In genomic region chr3:50419595-50419994, GRCh38 we compare ENCODE assay signal across 17 cellular contexts.
DNase-seq lines count a peak whose midpoint lies in the region; TF ChIP-seq lines count a peak whose summit lies in the region.
"Had no signal": no experiment of that assay in that cellular context is flagged by ENCODE, and none has a peak within 500 bp of the region (broad histone marks: within the 10 kb centered on the region; RNA-seq: fewer than 3 reads in every experiment).

No MANE protein-coding gene starts in this region.

- no peaks in the 10 kb centered on the region for H3K4me1 ChIP-seq in MM.1S (ENCODE audit: low read length)
- H3K4me1 ChIP-seq: HAP-1 had no signal

- H3K9me3 ChIP-seq in MM.1S (replicated peaks; ENCODE audit: insufficient read depth, low read length): no peaks in the 10 kb centered on the region
- H3K9me3 ChIP-seq: BE2C, HAP-1 had no signal

- TF ChIP-seq CTCF in MM.1S (IDR thresholded peaks at IDR 0.05; ENCODE audit: low read length) (0 out of 2 replicates have a peak, but pooled peaks have one; percentile 6), GM10266 (IDR thresholded peaks at IDR 0.05; ENCODE audit: control insufficient read depth, insufficient read depth, low read depth, missing control alignments) (no peak)

- no peaks in the 10 kb centered on the region for H4K20me1 ChIP-seq in MM.1S (ENCODE audit: insufficient read depth, low read length)

- DNase-seq in Jurkat, Clone E6-1 (ENCODE audit: low read depth, low spot score): peak; percentile 6
- no peak for DNase-seq in MM.1S
- DNase-seq in SK-MEL-5 (ENCODE audit: low read depth, low spot score): peak; percentile 39
- DNase-seq in left kidney (ENCODE audit: low read depth, low spot score): peak; percentile 18
- DNase-seq in activated CD4-positive, CD25-positive, alpha-beta regulatory T cell treated with anti-CD3 and anti-CD28 coated beads, Interleukin-2, amount 50 U/mL, for 72 hours: no peak
- DNase-seq in stimulated activated CD4-positive, alpha-beta T cell treated with anti-CD3 and anti-CD28 coated beads, Interleukin-12 subunit alpha, Interleukin-12 subunit beta, amount 100 ng/mL, for 4 hours: no peak
- no peak for DNase-seq in GM10266 (ENCODE audit: extremely low spot score)
- DNase-seq: ACHN; BE2C; C1 segment of cervical spinal cord; CD4-positive, CD25-positive, alpha-beta regulatory T cell; CD8-positive, alpha-beta memory T cell; COR-L47; GDM1; KBM-7 had no signal

- peaks cover 82% of the 10 kb centered on the region for H3K27me3 ChIP-seq in MM.1S (replicated peaks; ENCODE audit: insufficient read depth, low read length)
- H3K27me3 ChIP-seq: BE2C had no signal

- H3K4me2 ChIP-seq in MM.1S (ENCODE audit: low read depth, low read length): no peak overlapping the region

- no peak overlapping the region for H2AFZ ChIP-seq in MM.1S (ENCODE audit: low read length)
- H2AFZ ChIP-seq: GM23248 had no signal

- H3F3A ChIP-seq in MM.1S (ENCODE audit: insufficient read depth, low read length): no peaks in the 10 kb centered on the region

- no peak overlapping the region for H3K4me3 ChIP-seq in Jurkat, Clone E6-1 (ENCODE audit: low read length)
- H3K4me3 ChIP-seq in MM.1S (ENCODE audit: low read length): no peak overlapping the region
- H3K4me3 ChIP-seq: GM23248, HAP-1 had no signal

- no peaks in the 10 kb centered on the region for H3K79me2 ChIP-seq in MM.1S (ENCODE audit: low read length)

- H3K9me2 ChIP-seq in MM.1S (replicated peaks; ENCODE audit: insufficient read depth, low read length): no peaks in the 10 kb centered on the region

- no peak overlapping the region for H3K9ac ChIP-seq in MM.1S (ENCODE audit: low read length)
- H3K9ac ChIP-seq: GM23248 had no signal

- no peaks in the 10 kb centered on the region for H3K36me3 ChIP-seq in MM.1S (replicated peaks; ENCODE audit: insufficient read depth, low read length)
- H3K36me3 ChIP-seq: BE2C, HAP-1 had no signal

- in situ Hi-C loops in SK-MEL-5 (cut with HindIII; ENCODE audit: low pct_unique_long_range_greater_than_20kb, low sequenced_read_pairs): no loop called here

- H3K27ac ChIP-seq in MM.1S (ENCODE audit: low read length): no peak overlapping the region
- H3K27ac ChIP-seq: GM23248 had no signal

Comparison
In these comparisons a context has a peak if more than half of its experiments do, and no peak if none do; other contexts are left out.
1. DNase-seq: peak in Jurkat, Clone E6-1 (single experiment), SK-MEL-5 (single experiment) and left kidney (single experiment); none in MM.1S (single experiment), activated CD4-positive, CD25-positive, alpha-beta regulatory T cell treated with anti-CD3 and anti-CD28 coated beads, Interleukin-2, amount 50 U/mL, for 72 hours (single experiment), stimulated activated CD4-positive, alpha-beta T cell treated with anti-CD3 and anti-CD28 coated beads, Interleukin-12 subunit alpha, Interleukin-12 subunit beta, amount 100 ng/mL, for 4 hours (single experiment) and GM10266 (single experiment).